ENCODE assay signal across 13 cellular contexts in genomic region chr11:45858751-45859398, GRCh38. TPM values are rescaled to one million over a fixed set of nuclear protein-coding genes. Genes with fewer than 3 reads are reported as not detected.
A peak's percentile ranks its signal among the peaks of the same experiment; 100 is the strongest.
DNase-seq lines count a peak whose midpoint lies in the region; ATAC-seq and TF ChIP-seq lines count a peak whose summit lies in the region.
"Had no signal": no experiment of that assay in that cellular context is flagged by ENCODE, and none has a peak within 500 bp of the region (broad histone marks: within the 10 kb centered on the region; RNA-seq: fewer than 3 reads in every experiment).

No MANE protein-coding gene starts in this region.

- peak overlapping the region in 3 of 12 donors; percentile 7 to 11 (median 9) for H3K4me3 ChIP-seq in heart left ventricle
- no peak overlapping the region for H3K4me3 ChIP-seq in gastroesophageal sphincter
- peak overlapping the region; percentile 8 for H3K4me3 ChIP-seq in psoas muscle
- no peak overlapping the region for H3K4me3 ChIP-seq in uterus
- H3K4me3 ChIP-seq in CD8-positive, alpha-beta memory T cell (ENCODE audit: low read length) = no peak overlapping the region

- WGBS in heart left ventricle, 4 donors = 61 to 75% (median 64%) methylated on average over 5 of the region's 5 CpGs
- 72 to 85% methylated on average over 3 to 4 of the region's 5 CpGs for WGBS in gastroesophageal sphincter (ENCODE audit: low coverage in 1 of 2), 2 donors
- WGBS in psoas muscle, 3 donors = 51 to 57% (median 53%) methylated on average over 5 of the region's 5 CpGs

- CTCF ChIA-PET in CD8-positive, alpha-beta memory T cell (lab: Charles Lee) = no interaction called here

- peaks cover 0 to 9% (median 6%) of the 10 kb centered on the region in 3 donors for H3K4me1 Mint-ChIP-seq in CD8-positive, alpha-beta memory T cell

- H3K27ac ChIP-seq in heart left ventricle (peak overlapping the region; percentile 58 to 99 (median 90)), gastroesophageal sphincter (peak overlapping the region; percentile 89 to 99 (median 94)), psoas muscle (peak overlapping the region; percentile 84), uterus (peak overlapping the region; percentile 83 to 88)
- H3K27ac ChIP-seq in CD8-positive, alpha-beta memory T cell (ENCODE audit: low read depth, low read length) = no peak overlapping the region

- peak in 1 of 5 donors; percentile 20 for DNase-seq in heart left ventricle
- DNase-seq in cardiac septum (ENCODE audit: low spot score) = no peak
- DNase-seq in psoas muscle = no peak
- DNase-seq in uterus = no peak
- no peak for DNase-seq in CD8-positive, alpha-beta memory T cell
- no peak for DNase-seq in DMS153 treated with DMSO at 0.1 percent for 48 hours (lab: John Stamatoyannopoulos, UW; ENCODE audit: unreplicated experiment)
- DNase-seq in anterior cingulate cortex (lab: John Stamatoyannopoulos, UW) = no peak
- DNase-seq: activated CD8-positive, alpha-beta T cell treated with anti-CD3 and anti-CD28 coated beads for 36 hours; activated naive CD4-positive, alpha-beta T cell treated with Interleukin-2 at 50 U/mL for 16 hours; KG1; NCI-H1930; stimulated activated CD4-positive, alpha-beta T cell treated with anti-CD3 and anti-CD28 coated beads, Interleukin-15, amount 100 ng/mL, for 24 hours had no signal

- peak overlapping the region in 2 of 8 donors; percentile 40 to 62 for H3K27ac Mint-ChIP-seq in CD8-positive, alpha-beta memory T cell
- H3K27ac Mint-ChIP-seq: activated CD8-positive, alpha-beta T cell treated with anti-CD3 and anti-CD28 coated beads for 36 hours had no signal

- H3K9me3 ChIP-seq in heart left ventricle (no peaks in the 10 kb centered on the region), gastroesophageal sphincter (no peaks in the 10 kb centered on the region), psoas muscle (no peaks in the 10 kb centered on the region), uterus (no peaks in the 10 kb centered on the region)
- H3K9me3 ChIP-seq in CD8-positive, alpha-beta memory T cell (ENCODE audit: low read length) = no peaks in the 10 kb centered on the region

- peaks cover 13 to 89% (median 29%) of the 10 kb centered on the region in 3 donors for H3K36me3 Mint-ChIP-seq in CD8-positive, alpha-beta memory T cell

- no peak for TF ChIP-seq CTCF in heart left ventricle (IDR thresholded peaks at IDR 0.05)
- TF ChIP-seq CTCF in gastroesophageal sphincter (IDR thresholded peaks at IDR 0.05) = no peak
- no peak for TF ChIP-seq CTCF in psoas muscle (IDR thresholded peaks at IDR 0.05)
- no peak for TF ChIP-seq CTCF in uterus (IDR thresholded peaks at IDR 0.05)

- POLR2A ChIA-PET in CD8-positive, alpha-beta memory T cell (lab: Charles Lee) = no interaction called here

- ATAC-seq in heart left ventricle = no peak
- no peak for ATAC-seq in gastroesophageal sphincter
- ATAC-seq in psoas muscle = no peak
- ATAC-seq: activated CD8-positive, alpha-beta T cell treated with anti-CD3 and anti-CD28 coated beads for 36 hours had no signal

- no peak overlapping the region for H3K4me3 Mint-ChIP-seq in CD8-positive, alpha-beta memory T cell
- H3K4me3 Mint-ChIP-seq: activated CD8-positive, alpha-beta T cell treated with anti-CD3 and anti-CD28 coated beads for 36 hours had no signal

- H3K9me3 Mint-ChIP-seq in CD8-positive, alpha-beta memory T cell = no peaks in the 10 kb centered on the region
- H3K9me3 Mint-ChIP-seq: activated CD8-positive, alpha-beta T cell treated with anti-CD3 and anti-CD28 coated beads for 36 hours had no signal

- H3K36me3 ChIP-seq in heart left ventricle = peaks cover 0 to 76% (median 65%) of the 10 kb centered on the region in 9 donors
- peaks cover 6 to 61% of the 10 kb centered on the region in 2 donors for H3K36me3 ChIP-seq in gastroesophageal sphincter
- H3K36me3 ChIP-seq in psoas muscle (ENCODE audit: insufficient read depth in 1 of 2, low read depth in 1 of 2) = peaks cover 0 to 51% of the 10 kb centered on the region in 2 donors
- H3K36me3 ChIP-seq in uterus = no peaks in the 10 kb centered on the region
- H3K36me3 ChIP-seq in CD8-positive, alpha-beta memory T cell (ENCODE audit: insufficient read depth, low read length) = peaks cover 84% of the 10 kb centered on the region

- intact Hi-C loops in heart left ventricle (cut with DNase I) = loop anchor here in 3 of 10 donors (1.0 kb wide), 1 partner anchor 12 kb away; the partner anchor contains the start of gene CRY2 (in 3 of the 3)
- intact Hi-C loops in cardiac septum (cut with DNase I) = no loop called here
- intact Hi-C loops in psoas muscle (cut with DNase I) = no loop called here
- intact Hi-C loops in uterus (cut with DNase I; ENCODE audit: low total_unique reads) = no loop called here

- H3K4me1 ChIP-seq in heart left ventricle = peaks cover 23 to 83% (median 69%) of the 10 kb centered on the region in 12 donors
- peaks cover 37 to 79% (median 64%) of the 10 kb centered on the region in 3 donors for H3K4me1 ChIP-seq in gastroesophageal sphincter
- peaks cover 78% of the 10 kb centered on the region for H3K4me1 ChIP-seq in psoas muscle
- peaks cover 38 to 43% of the 10 kb centered on the region in 2 donors for H3K4me1 ChIP-seq in uterus
- H3K4me1 ChIP-seq in CD8-positive, alpha-beta memory T cell (ENCODE audit: insufficient read depth, low read length) = no peaks in the 10 kb centered on the region

- no peak for TF ChIP-seq EP300 in gastroesophageal sphincter (IDR thresholded peaks at IDR 0.05)

- no peaks in the 10 kb centered on the region for H3K27me3 Mint-ChIP-seq in CD8-positive, alpha-beta memory T cell
- H3K27me3 Mint-ChIP-seq: activated CD8-positive, alpha-beta T cell treated with anti-CD3 and anti-CD28 coated beads for 36 hours had no signal

- H3K27me3 ChIP-seq in heart left ventricle (no peaks in the 10 kb centered on the region), gastroesophageal sphincter (no peaks in the 10 kb centered on the region), psoas muscle (ENCODE audit: insufficient read depth in 3 of 3, low read length in 2 of 3) (no peaks in the 10 kb centered on the region), uterus (no peaks in the 10 kb centered on the region)
- H3K27me3 ChIP-seq in CD8-positive, alpha-beta memory T cell (ENCODE audit: insufficient read depth, low read length, poor library complexity, severe bottlenecking) = no peaks in the 10 kb centered on the region

- TF ChIP-seq POLR2A in heart left ventricle (IDR thresholded peaks at IDR 0.05) (no peak), gastroesophageal sphincter (IDR thresholded peaks at IDR 0.05) (no peak), uterus (IDR thresholded peaks at IDR 0.05) (no peak)

RNA-seq across cellular contexts. Expression of gene CRY2, which starts 11.6 kb away (rescaled TPM):
- total RNA-seq in heart left ventricle (100 to 1,000 TPM in 2 of 9 donors, 10 to 100 TPM in 7; 40.2 to 132 (median 72.7) TPM), cardiac septum (49.6 TPM), gastroesophageal sphincter (10 to 100 TPM; 38.8 to 82.0 (median 47.7) TPM), psoas muscle (10 to 100 TPM; 28.7 to 64.5 (median 45.5) TPM), uterus (10 to 100 TPM; 22.1 to 91.8 (median 61.0) TPM)
- polyA plus RNA-seq in heart left ventricle (10 to 100 TPM; 23.2 to 26.6 TPM), psoas muscle (10 to 100 TPM; 15.4 to 30.7 (median 20.8) TPM)
- 10 to 100 TPM; 16.6 to 17.8 TPM for total RNA-seq in CD8-positive, alpha-beta memory T cell
- polyA plus RNA-seq in CD8-positive, alpha-beta memory T cell = 27.1 TPM

RNA-seq across cellular contexts. Expression of gene MAPK8IP1, which starts 26.6 kb away (rescaled TPM):
- 1 to 10 TPM; 5.0 to 8.0 (median 7.6) TPM for total RNA-seq in heart left ventricle
- polyA plus RNA-seq in heart left ventricle = 1 to 10 TPM; 2.4 to 3.1 TPM
- 7.5 TPM for total RNA-seq in cardiac septum
- total RNA-seq in gastroesophageal sphincter = 10 to 100 TPM in 3 of 4 donors, 1 to 10 TPM in 1; 9.8 to 17.5 (median 13.8) TPM
- total RNA-seq in psoas muscle = 1 to 10 TPM; 1.3 to 2.6 (median 2.0) TPM
- polyA plus RNA-seq in psoas muscle = under 1 TPM; 0.53 to 1.00 (median 0.82) TPM
- 10 to 100 TPM in 3 of 4 donors, 1 to 10 TPM in 1; 2.1 to 29.9 (median 20.0) TPM for total RNA-seq in uterus
- 1 to 10 TPM in 1 of 2 experiments, under 1 TPM in 1; 0.98 to 1.1 TPM for total RNA-seq in CD8-positive, alpha-beta memory T cell
- 0.23 TPM for polyA plus RNA-seq in CD8-positive, alpha-beta memory T cell

RNA-seq across cellular contexts. Expression of gene FREY1, which starts 48.2 kb away (rescaled TPM):
- total RNA-seq in heart left ventricle (under 1 TPM in 4 of 9 donors, not detected in 5; 0.37 to 1.00 (median 0.46) TPM), cardiac septum (0.54 TPM), gastroesophageal sphincter (1 to 10 TPM in 1 of 4 donors, under 1 TPM in 1, not detected in 2; 0.54 to 2.3 TPM), psoas muscle (under 1 TPM in 2 of 4 donors, not detected in 2; 0.37 to 0.56 TPM), uterus (1 to 10 TPM in 1 of 4 donors, not detected in 3; 1.6 TPM)
- polyA plus RNA-seq in heart left ventricle (under 1 TPM; 0.40 to 0.46 TPM), psoas muscle (under 1 TPM in 1 of 3 donors, not detected in 2; 0.14 TPM)
- 1 to 10 TPM; 1.1 to 2.0 TPM for total RNA-seq in CD8-positive, alpha-beta memory T cell
- 0.43 TPM for polyA plus RNA-seq in CD8-positive, alpha-beta memory T cell

RNA-seq across cellular contexts. Expression of gene SLC35C1, which starts 53.9 kb away (rescaled TPM):
- total RNA-seq in heart left ventricle (10 to 100 TPM in 4 of 9 donors, 1 to 10 TPM in 5; 5.5 to 11.3 (median 7.8) TPM), cardiac septum (7.5 TPM), gastroesophageal sphincter (10 to 100 TPM in 1 of 4 donors, 1 to 10 TPM in 3; 6.8 to 22.3 (median 8.5) TPM), psoas muscle (1 to 10 TPM; 5.3 to 8.7 (median 6.9) TPM), uterus (10 to 100 TPM in 1 of 4 donors, 1 to 10 TPM in 2, under 1 TPM in 1; under 0.01 to 12.7 (median 5.2) TPM)
- polyA plus RNA-seq in heart left ventricle (10 to 100 TPM in 1 of 2 donors, 1 to 10 TPM in 1; 5.3 to 21.0 TPM), psoas muscle (10 to 100 TPM in 2 of 3 donors, 1 to 10 TPM in 1; 6.7 to 11.8 (median 10.1) TPM)
- 10 to 100 TPM; 17.7 to 18.1 TPM for total RNA-seq in CD8-positive, alpha-beta memory T cell
- 22.4 TPM for polyA plus RNA-seq in CD8-positive, alpha-beta memory T cell

RNA-seq across cellular contexts. Expression of gene PEX16, which starts 58.8 kb away (rescaled TPM):
- total RNA-seq in heart left ventricle = 10 to 100 TPM; 10.4 to 20.0 (median 14.6) TPM
- polyA plus RNA-seq in heart left ventricle = 10 to 100 TPM; 16.3 to 22.8 TPM
- total RNA-seq in cardiac septum = 13.0 TPM
- total RNA-seq in gastroesophageal sphincter = 10 to 100 TPM; 20.0 to 26.7 (median 21.3) TPM
- 10 to 100 TPM; 12.1 to 23.5 (median 14.2) TPM for total RNA-seq in psoas muscle
- 10 to 100 TPM; 19.7 to 23.5 (median 21.3) TPM for polyA plus RNA-seq in psoas muscle
- 10 to 100 TPM; 15.3 to 32.1 (median 27.6) TPM for total RNA-seq in uterus
- 10 to 100 TPM; 35.1 to 43.2 TPM for total RNA-seq in CD8-positive, alpha-beta memory T cell
- 63.4 TPM for polyA plus RNA-seq in CD8-positive, alpha-beta memory T cell
